15 cellular contexts compared by ENCODE assay signal in the genomic region with DNA sequence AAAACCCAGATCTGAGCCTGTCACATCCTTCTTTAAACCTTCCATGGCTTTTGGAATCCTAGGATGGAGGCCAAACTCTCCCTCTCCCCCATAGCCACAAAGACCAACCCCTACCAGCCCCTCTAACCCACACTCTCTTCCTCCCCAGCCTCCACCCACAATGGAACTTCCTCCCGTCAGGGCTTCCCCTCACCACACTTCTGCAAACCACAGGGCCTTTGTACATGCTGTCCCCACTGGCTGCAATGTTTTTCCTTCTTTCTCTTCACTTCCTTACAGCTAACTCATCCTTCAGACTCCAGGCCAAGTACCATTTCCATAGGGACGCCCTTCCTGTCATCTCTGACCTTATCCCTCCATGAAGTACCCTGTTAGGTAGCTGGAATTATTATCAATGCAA.
DNase-seq lines count a peak whose midpoint lies in the region; ATAC-seq and TF ChIP-seq lines count a peak whose summit lies in the region.
"Had no signal": no experiment of that assay in that cellular context is flagged by ENCODE, and none has a peak within 500 bp of the region (broad histone marks: within the 10 kb centered on the region; RNA-seq: fewer than 3 reads in every experiment).

No MANE protein-coding gene starts in this region.

- H3K9me2 ChIP-seq in neural cell (ENCODE audit: insufficient read depth, low read length) (no peaks in the 10 kb centered on the region), PC-3 (replicated peaks; ENCODE audit: low read length) (no peaks in the 10 kb centered on the region)

- no peaks in the 10 kb centered on the region for H3K27me3 Mint-ChIP-seq in MCF 10A (ENCODE audit: insufficient read depth, unreplicated experiment)

- H4K20me1 ChIP-seq in neural cell (ENCODE audit: insufficient read depth) = no peaks in the 10 kb centered on the region
- H4K20me1 ChIP-seq in PC-3 (ENCODE audit: low read length) = no peaks in the 10 kb centered on the region

- no peaks in the 10 kb centered on the region for H3K9me3 ChIP-seq in breast epithelium
- no peaks in the 10 kb centered on the region for H3K9me3 ChIP-seq in neural cell (ENCODE audit: low read length)
- no peaks in the 10 kb centered on the region for H3K9me3 ChIP-seq in PC-3 (ENCODE audit: low read length)

- no peak for TF ChIP-seq CTCF in MCF 10A (IDR thresholded peaks at IDR 0.05; ENCODE audit: unreplicated experiment)
- TF ChIP-seq CTCF in breast epithelium (IDR thresholded peaks at IDR 0.05) = no peak
- no peak for TF ChIP-seq CTCF in RWPE1 (conservative IDR thresholded peaks at IDR 0.05; ENCODE audit: low read depth)
- TF ChIP-seq CTCF in neural cell (IDR thresholded peaks at IDR 0.05; ENCODE audit: poor library complexity, severe bottlenecking) = no peak
- no peak for TF ChIP-seq CTCF in PC-3 (conservative IDR thresholded peaks at IDR 0.05; ENCODE audit: low read depth, low read length)

- H3K4me1 Mint-ChIP-seq in MCF 10A (ENCODE audit: insufficient read depth, unreplicated experiment) = peaks cover 17% of the 10 kb centered on the region
- H3K4me1 Mint-ChIP-seq: IgD-negative memory B cell had no signal

- H3K27ac ChIP-seq in breast epithelium (no peak overlapping the region), RWPE1 (peak overlapping the region; percentile 40; the same call in 1 of the 2 replicates), neural cell (ENCODE audit: low read length) (peak overlapping the region; percentile 78), PC-3 (ENCODE audit: low read length) (no peak overlapping the region)
- H3K27ac ChIP-seq: GM23248 had no signal

- H3K27me3 ChIP-seq in breast epithelium (no peaks in the 10 kb centered on the region), neural cell (ENCODE audit: insufficient read depth, low read depth, low read length) (no peaks in the 10 kb centered on the region), PC-3 (ENCODE audit: low read length) (no peaks in the 10 kb centered on the region)

- POLR2A ChIA-PET in MCF 10A (lab: Yijun Ruan, JAX) = no interaction called here
- POLR2A ChIA-PET in RWPE1 (lab: Yijun Ruan, JAX; ENCODE audit: low non-redundant PET) = no interaction called here
- POLR2A ChIA-PET in PC-3 (lab: Charles Lee; ENCODE audit: unreplicated experiment) = no interaction called here

- H3K9ac ChIP-seq in neural cell (ENCODE audit: low read length) (peak overlapping the region; percentile 54), PC-3 (ENCODE audit: low read length) (no peak overlapping the region)
- H3K9ac ChIP-seq: GM23248 had no signal

- no peak for ATAC-seq in PC-3

- DNase-seq in MCF 10A (ENCODE audit: unreplicated experiment) (no peak), breast epithelium (ENCODE audit: low spot score in 2 of 2) (no peak), RWPE1 (ENCODE audit: low spot score) (no peak), PC-3 (no peak), G401 (ENCODE audit: low spot score) (no peak)
- DNase-seq in activated CD4-positive, CD25-positive, alpha-beta regulatory T cell (lab: John Stamatoyannopoulos, UW) = no peak
- DNase-seq: 8988T; AML-193; C1 segment of cervical spinal cord; Calu3; CD4-positive, alpha-beta T cell; DMS 273 treated with DMSO at 0.1 percent for 48 hours; GM23248 had no signal

- H3K9me3 Mint-ChIP-seq in MCF 10A (ENCODE audit: unreplicated experiment) = no peaks in the 10 kb centered on the region

- H2AFZ ChIP-seq in neural cell (ENCODE audit: low read depth, low read length) (no peak overlapping the region), PC-3 (ENCODE audit: low read length) (no peak overlapping the region)
- H2AFZ ChIP-seq: GM23248 had no signal

- H3F3A ChIP-seq in neural cell (ENCODE audit: insufficient read depth, low read length, poor library complexity, severe bottlenecking) (no peaks in the 10 kb centered on the region), PC-3 (ENCODE audit: low read length, unreplicated experiment) (no peaks in the 10 kb centered on the region)

- in situ Hi-C loops in G401 (cut with HindIII; ENCODE audit: low sequenced_read_pairs) = no loop called here

- H3K36me3 ChIP-seq in breast epithelium = no peaks in the 10 kb centered on the region
- H3K36me3 ChIP-seq in neural cell (ENCODE audit: insufficient read depth, low read length) = no peaks in the 10 kb centered on the region
- H3K36me3 ChIP-seq in PC-3 (ENCODE audit: low read depth, low read length) = no peaks in the 10 kb centered on the region

- no peak for TF ChIP-seq POLR2A in breast epithelium (IDR thresholded peaks at IDR 0.05)

- H3K4me1 ChIP-seq in breast epithelium (no peaks in the 10 kb centered on the region), PC-3 (ENCODE audit: insufficient read depth, low read length) (no peaks in the 10 kb centered on the region)

- no TSS peak for BruUV-seq in MCF 10A (replicated peaks; lab: Mats Ljungman, UMichigan)
- BruUV-seq in PC-3 (replicated peaks; lab: Mats Ljungman, UMichigan) = no TSS peak

- H3K79me2 ChIP-seq in neural cell (replicated peaks; ENCODE audit: insufficient read depth, low read length) (no peaks in the 10 kb centered on the region), PC-3 (ENCODE audit: low read length) (no peaks in the 10 kb centered on the region)

- no peaks in the 10 kb centered on the region for H3K36me3 Mint-ChIP-seq in MCF 10A (ENCODE audit: insufficient read depth, unreplicated experiment)

- no peak overlapping the region for H3K4me3 ChIP-seq in breast epithelium
- peak overlapping the region; percentile 44 for H3K4me3 ChIP-seq in neural cell (ENCODE audit: low read length)
- no peak overlapping the region for H3K4me3 ChIP-seq in PC-3 (ENCODE audit: low read length)
- H3K4me3 ChIP-seq: GM23248 had no signal

- CTCF ChIA-PET in MCF 10A (lab: Yijun Ruan, JAX) (no interaction called here), RWPE1 (lab: Yijun Ruan, JAX) (no interaction called here), PC-3 (lab: Charles Lee) (no interaction called here)

- H3K27ac Mint-ChIP-seq in MCF 10A (ENCODE audit: low read depth, unreplicated experiment) = peak overlapping the region; percentile 28
- H3K27ac Mint-ChIP-seq: CD4-positive, alpha-beta T cell; IgD-negative memory B cell had no signal

- TF ChIP-seq EP300 in neural cell (conservative IDR thresholded peaks at IDR 0.05; ENCODE audit: poor library complexity, severe bottlenecking) = no peak

- H3K4me2 ChIP-seq in neural cell (ENCODE audit: low read length) (no peak overlapping the region), PC-3 (ENCODE audit: low read length) (no peak overlapping the region)

- no peak overlapping the region for H3K4me3 Mint-ChIP-seq in MCF 10A (ENCODE audit: unreplicated experiment)
- H3K4me3 Mint-ChIP-seq: CD4-positive, alpha-beta T cell; IgD-negative memory B cell had no signal

- intact Hi-C loops in MCF 10A (cut with micrococcal nuclease) (loop anchor here (5.0 to 10.0 kb wide), 4 partner anchors 307 to 733 kb away; no protein-coding TSS in a partner anchor), breast epithelium (cut with DNase I; ENCODE audit: low total_unique reads) (no loop called here), PC-3 (cut with micrococcal nuclease) (loop anchor here (5.0 kb wide), 1 partner anchor 79 kb away; no protein-coding TSS in a partner anchor)

- TF ChIP-seq RAD21 in neural cell (conservative IDR thresholded peaks at IDR 0.05) = no peak

TF ChIP-seq in neural cell, 6 proteins besides CTCF, POLR2A, EP300 and RAD21:
- TF ChIP-seq MXI1 (conservative IDR thresholded peaks at IDR 0.05; ENCODE audit: poor library complexity, severe bottlenecking) (no peak), EZH2 (IDR thresholded peaks at IDR 0.05; ENCODE audit: borderline replicate concordance, insufficient read depth, low read length, poor library complexity, severe bottlenecking) (no peak), TAF1 (IDR thresholded peaks at IDR 0.05; ENCODE audit: low read depth) (no peak), POLR2AphosphoS5 (IDR thresholded peaks at IDR 0.05) (no peak), SMC3 (conservative IDR thresholded peaks at IDR 0.05; ENCODE audit: poor library complexity) (no peak)
- TF ChIP-seq, protein P1, sequence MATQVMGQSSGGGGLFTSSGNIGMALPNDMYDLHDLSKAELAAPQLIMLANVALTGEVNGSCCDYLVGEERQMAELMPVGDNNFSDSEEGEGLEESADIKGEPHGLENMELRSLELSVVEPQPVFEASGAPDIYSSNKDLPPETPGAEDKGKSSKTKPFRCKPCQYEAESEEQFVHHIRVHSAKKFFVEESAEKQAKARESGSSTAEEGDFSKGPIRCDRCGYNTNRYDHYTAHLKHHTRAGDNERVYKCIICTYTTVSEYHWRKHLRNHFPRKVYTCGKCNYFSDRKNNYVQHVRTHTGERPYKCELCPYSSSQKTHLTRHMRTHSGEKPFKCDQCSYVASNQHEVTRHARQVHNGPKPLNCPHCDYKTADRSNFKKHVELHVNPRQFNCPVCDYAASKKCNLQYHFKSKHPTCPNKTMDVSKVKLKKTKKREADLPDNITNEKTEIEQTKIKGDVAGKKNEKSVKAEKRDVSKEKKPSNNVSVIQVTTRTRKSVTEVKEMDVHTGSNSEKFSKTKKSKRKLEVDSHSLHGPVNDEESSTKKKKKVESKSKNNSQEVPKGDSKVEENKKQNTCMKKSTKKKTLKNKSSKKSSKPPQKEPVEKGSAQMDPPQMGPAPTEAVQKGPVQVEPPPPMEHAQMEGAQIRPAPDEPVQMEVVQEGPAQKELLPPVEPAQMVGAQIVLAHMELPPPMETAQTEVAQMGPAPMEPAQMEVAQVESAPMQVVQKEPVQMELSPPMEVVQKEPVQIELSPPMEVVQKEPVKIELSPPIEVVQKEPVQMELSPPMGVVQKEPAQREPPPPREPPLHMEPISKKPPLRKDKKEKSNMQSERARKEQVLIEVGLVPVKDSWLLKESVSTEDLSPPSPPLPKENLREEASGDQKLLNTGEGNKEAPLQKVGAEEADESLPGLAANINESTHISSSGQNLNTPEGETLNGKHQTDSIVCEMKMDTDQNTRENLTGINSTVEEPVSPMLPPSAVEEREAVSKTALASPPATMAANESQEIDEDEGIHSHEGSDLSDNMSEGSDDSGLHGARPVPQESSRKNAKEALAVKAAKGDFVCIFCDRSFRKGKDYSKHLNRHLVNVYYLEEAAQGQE (IDR thresholded peaks at IDR 0.05; ENCODE audit: borderline replicate concordance) = no peak
TF ChIP-seq in neural cell: peak in this region for 0.

Comparison
In these comparisons a context has a peak if more than half of its experiments do, and no peak if none do; other contexts are left out.
1. H3K27ac ChIP-seq: peak in RWPE1 (single experiment) and neural cell (single experiment); none in breast epithelium (0 of 2) and PC-3 (single experiment).